In the genomic region with DNA sequence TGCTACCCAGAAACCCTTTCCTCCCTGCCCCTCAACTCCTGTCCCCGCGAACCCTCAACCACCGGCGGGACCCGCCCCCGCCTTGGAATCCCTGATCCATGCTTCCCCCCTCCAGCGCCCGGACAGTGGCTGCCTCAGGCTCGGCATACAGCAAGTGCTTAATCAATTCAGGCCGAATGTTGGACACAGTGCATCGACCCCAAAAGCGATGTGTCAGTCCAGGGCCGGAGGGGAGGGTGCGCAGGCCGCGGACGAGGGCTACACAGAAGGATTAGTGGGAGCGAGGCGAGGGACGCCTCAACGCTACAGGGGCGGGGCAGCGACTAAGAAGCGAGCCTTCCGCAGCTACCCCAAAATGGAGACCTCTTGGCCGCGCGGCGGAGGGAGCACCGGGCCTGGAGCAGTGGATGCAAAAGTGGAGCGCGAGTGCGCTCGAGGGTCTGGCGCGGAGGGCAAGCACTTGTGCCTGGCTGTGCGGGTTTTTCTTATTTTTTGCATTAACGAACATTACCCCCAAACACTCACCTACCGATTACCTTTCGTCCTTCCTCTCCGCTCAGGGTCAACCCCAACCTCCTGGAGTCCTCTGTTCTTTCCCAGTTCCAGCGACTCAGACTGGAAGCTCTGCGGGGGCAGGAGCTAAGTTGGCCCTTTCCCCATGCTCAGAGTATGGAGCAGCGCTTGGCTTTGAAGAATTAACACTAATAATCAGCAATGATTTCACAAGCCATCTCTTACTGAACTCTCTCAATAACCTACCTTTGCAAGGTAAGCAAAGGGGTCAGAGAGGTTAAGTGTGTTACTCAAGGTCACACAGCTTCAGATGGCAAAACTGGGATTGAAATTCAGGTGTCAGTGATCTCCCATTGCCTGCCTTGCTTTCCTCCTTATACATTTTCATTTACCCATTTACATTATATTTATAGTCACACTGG, we compare ENCODE assay signal across 1 cellular context.
TF ChIP-seq lines count a peak whose summit lies in the region.

No MANE protein-coding gene starts in this region.

TF ChIP-seq in HEK293, 187 proteins besides CTCF, POLR2A, EP300 and RAD21 (continued from another document and continues in another):
- TF ChIP-seq ZSCAN23 (tag by site-specific recombination; IDR thresholded peaks at IDR 0.05): no peak
- no peak for TF ChIP-seq ZNF223 (tag by site-specific recombination; IDR thresholded peaks at IDR 0.05)
- TF ChIP-seq ZNF776 (tag by site-specific recombination; IDR thresholded peaks at IDR 0.05; ENCODE audit: borderline replicate concordance): no peak
- TF ChIP-seq ZNF777 (tag by site-specific recombination; IDR thresholded peaks at IDR 0.05; ENCODE audit: borderline replicate concordance): no peak
- TF ChIP-seq SCRT2 (tag by site-specific recombination; IDR thresholded peaks at IDR 0.05): no peak
- no peak for TF ChIP-seq ZBTB48 (tag by site-specific recombination; IDR thresholded peaks at IDR 0.05)
- TF ChIP-seq ZNF555 (tag by site-specific recombination; conservative IDR thresholded peaks at IDR 0.05): no peak
- TF ChIP-seq, protein P1, sequence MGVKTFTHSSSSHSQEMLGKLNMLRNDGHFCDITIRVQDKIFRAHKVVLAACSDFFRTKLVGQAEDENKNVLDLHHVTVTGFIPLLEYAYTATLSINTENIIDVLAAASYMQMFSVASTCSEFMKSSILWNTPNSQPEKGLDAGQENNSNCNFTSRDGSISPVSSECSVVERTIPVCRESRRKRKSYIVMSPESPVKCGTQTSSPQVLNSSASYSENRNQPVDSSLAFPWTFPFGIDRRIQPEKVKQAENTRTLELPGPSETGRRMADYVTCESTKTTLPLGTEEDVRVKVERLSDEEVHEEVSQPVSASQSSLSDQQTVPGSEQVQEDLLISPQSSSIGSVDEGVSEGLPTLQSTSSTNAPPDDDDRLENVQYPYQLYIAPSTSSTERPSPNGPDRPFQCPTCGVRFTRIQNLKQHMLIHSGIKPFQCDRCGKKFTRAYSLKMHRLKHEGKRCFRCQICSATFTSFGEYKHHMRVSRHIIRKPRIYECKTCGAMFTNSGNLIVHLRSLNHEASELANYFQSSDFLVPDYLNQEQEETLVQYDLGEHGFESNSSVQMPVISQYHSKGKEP (tag by site-specific recombination; IDR thresholded peaks at IDR 0.05): no peak
- TF ChIP-seq, protein P2, sequence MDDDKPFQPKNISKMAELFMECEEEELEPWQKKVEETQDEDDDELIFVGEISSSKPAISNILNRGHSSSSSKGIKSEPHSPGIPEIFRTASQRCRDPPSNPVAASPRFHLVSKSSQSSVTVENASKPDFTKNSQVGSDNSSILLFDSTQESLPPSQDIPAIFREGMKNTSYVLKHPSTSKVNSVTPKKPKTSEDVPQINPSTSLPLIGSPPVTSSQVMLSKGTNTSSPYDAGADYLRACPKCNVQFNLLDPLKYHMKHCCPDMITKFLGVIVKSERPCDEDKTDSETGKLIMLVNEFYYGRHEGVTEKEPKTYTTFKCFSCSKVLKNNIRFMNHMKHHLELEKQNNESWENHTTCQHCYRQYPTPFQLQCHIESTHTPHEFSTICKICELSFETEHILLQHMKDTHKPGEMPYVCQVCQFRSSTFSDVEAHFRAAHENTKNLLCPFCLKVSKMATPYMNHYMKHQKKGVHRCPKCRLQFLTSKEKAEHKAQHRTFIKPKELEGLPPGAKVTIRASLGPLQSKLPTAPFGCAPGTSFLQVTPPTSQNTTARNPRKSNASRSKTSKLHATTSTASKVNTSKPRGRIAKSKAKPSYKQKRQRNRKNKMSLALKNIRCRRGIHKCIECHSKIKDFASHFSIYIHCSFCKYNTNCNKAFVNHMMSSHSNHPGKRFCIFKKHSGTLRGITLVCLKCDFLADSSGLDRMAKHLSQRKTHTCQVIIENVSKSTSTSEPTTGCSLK (tag by site-specific recombination; IDR thresholded peaks at IDR 0.05): no peak
- peak; percentile 62 for TF ChIP-seq ZBTB20 (tag by site-specific recombination; IDR thresholded peaks at IDR 0.05)
- TF ChIP-seq, protein P3, sequence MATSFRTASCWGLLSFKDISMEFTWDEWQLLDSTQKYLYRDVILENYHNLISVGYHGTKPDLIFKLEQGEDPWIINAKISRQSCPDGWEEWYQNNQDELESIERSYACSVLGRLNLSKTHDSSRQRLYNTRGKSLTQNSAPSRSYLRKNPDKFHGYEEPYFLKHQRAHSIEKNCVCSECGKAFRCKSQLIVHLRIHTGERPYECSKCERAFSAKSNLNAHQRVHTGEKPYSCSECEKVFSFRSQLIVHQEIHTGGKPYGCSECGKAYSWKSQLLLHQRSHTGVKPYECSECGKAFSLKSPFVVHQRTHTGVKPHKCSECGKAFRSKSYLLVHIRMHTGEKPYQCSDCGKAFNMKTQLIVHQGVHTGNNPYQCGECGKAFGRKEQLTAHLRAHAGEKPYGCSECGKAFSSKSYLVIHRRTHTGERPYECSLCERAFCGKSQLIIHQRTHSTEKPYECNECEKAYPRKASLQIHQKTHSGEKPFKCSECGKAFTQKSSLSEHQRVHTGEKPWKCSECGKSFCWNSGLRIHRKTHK (tag by site-specific recombination; IDR thresholded peaks at IDR 0.05): no peak
- peak; percentile 48 for TF ChIP-seq ZXDB (tag by site-specific recombination; IDR thresholded peaks at IDR 0.05)
- no peak for TF ChIP-seq OVOL3 (tag by site-specific recombination; IDR thresholded peaks at IDR 0.05)
- TF ChIP-seq ZNF843 (tag by site-specific recombination; IDR thresholded peaks at IDR 0.05): no peak
- TF ChIP-seq ZNF621 (tag by site-specific recombination; IDR thresholded peaks at IDR 0.05): no peak
- TF ChIP-seq ZNF202 (tag by site-specific recombination; IDR thresholded peaks at IDR 0.05; ENCODE audit: borderline replicate concordance): no peak
- no peak for TF ChIP-seq ZEB2 (tag by site-specific recombination; IDR thresholded peaks at IDR 0.05)
- TF ChIP-seq TCF7L2 (IDR thresholded peaks at IDR 0.05; ENCODE audit: borderline replicate concordance, low read depth, low read length): no peak
- TF ChIP-seq ZNF274 (IDR thresholded peaks at IDR 0.05; ENCODE audit: low read length): no peak
- no peak for TF ChIP-seq ZNF274 (tag by site-specific recombination; IDR thresholded peaks at IDR 0.05; ENCODE audit: borderline replicate concordance)
- no peak for TF ChIP-seq ZNF10 (tag by site-specific recombination; IDR thresholded peaks at IDR 0.05)
- peak; percentile 51; the same call in 1 of the 2 replicates for TF ChIP-seq ZNF394 (tag by site-specific recombination; IDR thresholded peaks at IDR 0.05; ENCODE audit: borderline replicate concordance)
- TF ChIP-seq ZNF707 (tag by site-specific recombination; IDR thresholded peaks at IDR 0.05): no peak
- TF ChIP-seq ZNF112 (tag by site-specific recombination; IDR thresholded peaks at IDR 0.05): no peak
- TF ChIP-seq, protein P4, sequence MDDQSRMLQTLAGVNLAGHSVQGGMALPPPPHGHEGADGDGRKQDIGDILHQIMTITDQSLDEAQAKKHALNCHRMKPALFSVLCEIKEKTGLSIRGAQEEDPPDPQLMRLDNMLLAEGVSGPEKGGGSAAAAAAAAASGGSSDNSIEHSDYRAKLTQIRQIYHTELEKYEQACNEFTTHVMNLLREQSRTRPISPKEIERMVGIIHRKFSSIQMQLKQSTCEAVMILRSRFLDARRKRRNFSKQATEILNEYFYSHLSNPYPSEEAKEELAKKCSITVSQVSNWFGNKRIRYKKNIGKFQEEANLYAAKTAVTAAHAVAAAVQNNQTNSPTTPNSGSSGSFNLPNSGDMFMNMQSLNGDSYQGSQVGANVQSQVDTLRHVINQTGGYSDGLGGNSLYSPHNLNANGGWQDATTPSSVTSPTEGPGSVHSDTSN (CRISPR knock-in tag; IDR thresholded peaks at IDR 0.05): no peak
- no peak for TF ChIP-seq ZNF292 (tag by site-specific recombination; IDR thresholded peaks at IDR 0.05; ENCODE audit: borderline replicate concordance, low read depth)
- peak; percentile 26; the same call in 1 of the 2 replicates for TF ChIP-seq ZNF660 (tag by site-specific recombination; IDR thresholded peaks at IDR 0.05)
- TF ChIP-seq ZNF37A (tag by site-specific recombination; IDR thresholded peaks at IDR 0.05): no peak
- no peak for TF ChIP-seq ZNF146 (tag by site-specific recombination; IDR thresholded peaks at IDR 0.05)
- no peak for TF ChIP-seq ZNF530 (tag by site-specific recombination; IDR thresholded peaks at IDR 0.05; ENCODE audit: low read depth)
- no peak for TF ChIP-seq ZNF302 (tag by site-specific recombination; IDR thresholded peaks at IDR 0.05; ENCODE audit: low read depth)
- no peak for TF ChIP-seq ZNF521 (tag by site-specific recombination; IDR thresholded peaks at IDR 0.05)
- TF ChIP-seq ZNF341 (tag by site-specific recombination; IDR thresholded peaks at IDR 0.05; ENCODE audit: low read depth): peak; percentile 77
- TF ChIP-seq, protein P5, sequence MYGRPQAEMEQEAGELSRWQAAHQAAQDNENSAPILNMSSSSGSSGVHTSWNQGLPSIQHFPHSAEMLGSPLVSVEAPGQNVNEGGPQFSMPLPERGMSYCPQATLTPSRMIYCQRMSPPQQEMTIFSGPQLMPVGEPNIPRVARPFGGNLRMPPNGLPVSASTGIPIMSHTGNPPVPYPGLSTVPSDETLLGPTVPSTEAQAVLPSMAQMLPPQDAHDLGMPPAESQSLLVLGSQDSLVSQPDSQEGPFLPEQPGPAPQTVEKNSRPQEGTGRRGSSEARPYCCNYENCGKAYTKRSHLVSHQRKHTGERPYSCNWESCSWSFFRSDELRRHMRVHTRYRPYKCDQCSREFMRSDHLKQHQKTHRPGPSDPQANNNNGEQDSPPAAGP (tag by site-specific recombination; IDR thresholded peaks at IDR 0.05): no peak
- no peak for TF ChIP-seq GLI4 (tag by site-specific recombination; IDR thresholded peaks at IDR 0.05)
- TF ChIP-seq ZNF121 (tag by site-specific recombination; IDR thresholded peaks at IDR 0.05): peak; percentile 67; the same call in 1 of the 2 replicates
- no peak for TF ChIP-seq SALL2 (tag by site-specific recombination; IDR thresholded peaks at IDR 0.05; ENCODE audit: borderline replicate concordance)
- no peak for TF ChIP-seq MZF1 (tag by site-specific recombination; IDR thresholded peaks at IDR 0.05; ENCODE audit: borderline replicate concordance)
- peak; percentile 80 for TF ChIP-seq ZBTB17 (tag by site-specific recombination; IDR thresholded peaks at IDR 0.05)
- peak; percentile 66 for TF ChIP-seq EGR2 (tag by site-specific recombination; IDR thresholded peaks at IDR 0.05; ENCODE audit: low read depth)
- TF ChIP-seq, protein P6, sequence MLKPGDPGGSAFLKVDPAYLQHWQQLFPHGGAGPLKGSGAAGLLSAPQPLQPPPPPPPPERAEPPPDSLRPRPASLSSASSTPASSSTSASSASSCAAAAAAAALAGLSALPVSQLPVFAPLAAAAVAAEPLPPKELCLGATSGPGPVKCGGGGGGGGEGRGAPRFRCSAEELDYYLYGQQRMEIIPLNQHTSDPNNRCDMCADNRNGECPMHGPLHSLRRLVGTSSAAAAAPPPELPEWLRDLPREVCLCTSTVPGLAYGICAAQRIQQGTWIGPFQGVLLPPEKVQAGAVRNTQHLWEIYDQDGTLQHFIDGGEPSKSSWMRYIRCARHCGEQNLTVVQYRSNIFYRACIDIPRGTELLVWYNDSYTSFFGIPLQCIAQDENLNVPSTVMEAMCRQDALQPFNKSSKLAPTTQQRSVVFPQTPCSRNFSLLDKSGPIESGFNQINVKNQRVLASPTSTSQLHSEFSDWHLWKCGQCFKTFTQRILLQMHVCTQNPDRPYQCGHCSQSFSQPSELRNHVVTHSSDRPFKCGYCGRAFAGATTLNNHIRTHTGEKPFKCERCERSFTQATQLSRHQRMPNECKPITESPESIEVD (tag by site-specific recombination; IDR thresholded peaks at IDR 0.05): no peak
- no peak for TF ChIP-seq BCL11B (tag by site-specific recombination; IDR thresholded peaks at IDR 0.05; ENCODE audit: low read depth)
- no peak for TF ChIP-seq ZNF473 (tag by site-specific recombination; IDR thresholded peaks at IDR 0.05)
- TF ChIP-seq, protein P7, sequence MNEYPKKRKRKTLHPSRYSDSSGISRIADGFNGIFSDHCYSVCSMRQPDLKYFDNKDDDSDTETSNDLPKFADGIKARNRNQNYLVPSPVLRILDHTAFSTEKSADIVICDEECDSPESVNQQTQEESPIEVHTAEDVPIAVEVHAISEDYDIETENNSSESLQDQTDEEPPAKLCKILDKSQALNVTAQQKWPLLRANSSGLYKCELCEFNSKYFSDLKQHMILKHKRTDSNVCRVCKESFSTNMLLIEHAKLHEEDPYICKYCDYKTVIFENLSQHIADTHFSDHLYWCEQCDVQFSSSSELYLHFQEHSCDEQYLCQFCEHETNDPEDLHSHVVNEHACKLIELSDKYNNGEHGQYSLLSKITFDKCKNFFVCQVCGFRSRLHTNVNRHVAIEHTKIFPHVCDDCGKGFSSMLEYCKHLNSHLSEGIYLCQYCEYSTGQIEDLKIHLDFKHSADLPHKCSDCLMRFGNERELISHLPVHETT (tag by site-specific recombination; IDR thresholded peaks at IDR 0.05): no peak
- TF ChIP-seq ZNF768 (tag by site-specific recombination; IDR thresholded peaks at IDR 0.05): peak; percentile 99
- TF ChIP-seq, protein P8, sequence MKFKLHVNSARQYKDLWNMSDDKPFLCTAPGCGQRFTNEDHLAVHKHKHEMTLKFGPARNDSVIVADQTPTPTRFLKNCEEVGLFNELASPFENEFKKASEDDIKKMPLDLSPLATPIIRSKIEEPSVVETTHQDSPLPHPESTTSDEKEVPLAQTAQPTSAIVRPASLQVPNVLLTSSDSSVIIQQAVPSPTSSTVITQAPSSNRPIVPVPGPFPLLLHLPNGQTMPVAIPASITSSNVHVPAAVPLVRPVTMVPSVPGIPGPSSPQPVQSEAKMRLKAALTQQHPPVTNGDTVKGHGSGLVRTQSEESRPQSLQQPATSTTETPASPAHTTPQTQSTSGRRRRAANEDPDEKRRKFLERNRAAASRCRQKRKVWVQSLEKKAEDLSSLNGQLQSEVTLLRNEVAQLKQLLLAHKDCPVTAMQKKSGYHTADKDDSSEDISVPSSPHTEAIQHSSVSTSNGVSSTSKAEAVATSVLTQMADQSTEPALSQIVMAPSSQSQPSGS (tag by site-specific recombination; IDR thresholded peaks at IDR 0.05; ENCODE audit: low read depth): no peak
- TF ChIP-seq ZNF629 (tag by site-specific recombination; IDR thresholded peaks at IDR 0.05): no peak
- TF ChIP-seq, protein P9, sequence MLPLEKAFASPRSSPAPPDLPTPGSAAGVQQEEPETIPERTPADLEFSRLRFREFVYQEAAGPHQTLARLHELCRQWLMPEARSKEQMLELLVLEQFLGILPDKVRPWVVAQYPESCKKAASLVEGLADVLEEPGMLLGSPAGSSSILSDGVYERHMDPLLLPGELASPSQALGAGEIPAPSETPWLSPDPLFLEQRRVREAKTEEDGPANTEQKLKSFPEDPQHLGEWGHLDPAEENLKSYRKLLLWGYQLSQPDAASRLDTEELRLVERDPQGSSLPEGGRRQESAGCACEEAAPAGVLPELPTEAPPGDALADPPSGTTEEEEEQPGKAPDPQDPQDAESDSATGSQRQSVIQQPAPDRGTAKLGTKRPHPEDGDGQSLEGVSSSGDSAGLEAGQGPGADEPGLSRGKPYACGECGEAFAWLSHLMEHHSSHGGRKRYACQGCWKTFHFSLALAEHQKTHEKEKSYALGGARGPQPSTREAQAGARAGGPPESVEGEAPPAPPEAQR (tag by site-specific recombination; IDR thresholded peaks at IDR 0.05): no peak
- peak; percentile 65 for TF ChIP-seq GLIS2 (tag by site-specific recombination; IDR thresholded peaks at IDR 0.05)
- no peak for TF ChIP-seq ZNF48 (tag by site-specific recombination; IDR thresholded peaks at IDR 0.05)
- no peak for TF ChIP-seq ZNF514 (tag by site-specific recombination; IDR thresholded peaks at IDR 0.05)
- no peak for TF ChIP-seq ZNF830 (tag by site-specific recombination; IDR thresholded peaks at IDR 0.05; ENCODE audit: low read depth)
- TF ChIP-seq ZNF133 (tag by site-specific recombination; IDR thresholded peaks at IDR 0.05): no peak
